Comparison of ENCODE assay signal across 11 cellular contexts in genomic region chr4:56828784-56829535, GRCh38. TPM values are rescaled to one million over a fixed set of nuclear protein-coding genes. Genes with fewer than 3 reads are reported as not detected.
DNase-seq lines count a peak whose midpoint lies in the region; ATAC-seq and TF ChIP-seq lines count a peak whose summit lies in the region.
"Had no signal": no experiment of that assay in that cellular context is flagged by ENCODE, and none has a peak within 500 bp of the region (broad histone marks: within the 10 kb centered on the region; RNA-seq: fewer than 3 reads in every experiment).

No MANE protein-coding gene starts in this region.

- H3K4me1 ChIP-seq in DND-41 (ENCODE audit: insufficient read depth, low read length) (no peaks in the 10 kb centered on the region), mesendoderm (ENCODE audit: control insufficient read depth, low read depth, low read length) (no peaks in the 10 kb centered on the region)

- H3K4ac ChIP-seq in mesendoderm (ENCODE audit: low read depth, low read length), result no peak overlapping the region

- no peak overlapping the region for H2BK15ac ChIP-seq in mesendoderm (replicated peaks; ENCODE audit: low read depth)

- H3K9me3 ChIP-seq in DND-41 (ENCODE audit: insufficient read depth, low read length, severe bottlenecking), result peaks cover 3% of the 10 kb centered on the region
- H3K9me3 ChIP-seq: MG63 had no signal

- ATAC-seq in DND-41 (ENCODE audit: insufficient read depth, low read depth) (peak; percentile 47; the same call in 2 of the 3 replicates), GM19438 (IDR thresholded peaks at IDR 0.05; ENCODE audit: low read depth, unreplicated experiment) (peak; percentile 77), HG03159 (IDR thresholded peaks at IDR 0.05; ENCODE audit: unreplicated experiment) (peak; percentile 68)
- no peak for ATAC-seq in activated naive CD8-positive, alpha-beta T cell treated with anti-CD3 and anti-CD28 coated beads, Interleukin-2, amount 50 U/mL, for 24 hours
- ATAC-seq: HCT116 had no signal

- H2BK5ac ChIP-seq in mesendoderm (ENCODE audit: low read length), result no peak overlapping the region

- TF ChIP-seq CTCF in DND-41 (IDR thresholded peaks at IDR 0.05; ENCODE audit: borderline replicate concordance, extremely low read depth, low read length, poor library complexity, severe bottlenecking), result no peak

- no peaks in the 10 kb centered on the region for H3K27me3 Mint-ChIP-seq in activated naive CD8-positive, alpha-beta T cell treated with anti-CD3 and anti-CD28 coated beads, Interleukin-2, amount 50 U/mL, for 24 hours

- DNase-seq in DND-41 (no peak), mesendoderm (no peak), NCI-H748 (lab: John Stamatoyannopoulos, UW; ENCODE audit: unreplicated experiment) (no peak)
- no peak for DNase-seq in activated naive CD8-positive, alpha-beta T cell treated with anti-CD3 and anti-CD28 coated beads, Interleukin-2, amount 50 U/mL, for 24 hours
- no peak for DNase-seq in stimulated activated CD4-positive, alpha-beta T cell treated with anti-CD3 and anti-CD28 coated beads, Interleukin-1b, Interleukin-23, amount 100 ng/mL, for 48 hours
- DNase-seq in activated naive CD4-positive, alpha-beta T cell (lab: John Stamatoyannopoulos, UW), result no peak
- DNase-seq: activated T-cell treated with anti-CD3 and anti-CD28 coated beads, Interleukin-2, amount 50 U/mL, for 72 hours; MG63 had no signal

- no peaks in the 10 kb centered on the region for H3K27me3 ChIP-seq in DND-41 (ENCODE audit: insufficient read depth, low read length, poor library complexity)
- no peaks in the 10 kb centered on the region for H3K27me3 ChIP-seq in mesendoderm (ENCODE audit: insufficient read depth, low read length, poor library complexity)
- H3K27me3 ChIP-seq: MG63 had no signal

- H2BK120ac ChIP-seq in mesendoderm (ENCODE audit: low read depth, low read length), result no peak overlapping the region

- WGBS in mesendoderm (ENCODE audit: extremely low coverage, insufficient coverage, low lambda C conversion rate), result no CpG with 5 or more reads among the region's 1 CpG

- H3K27ac ChIP-seq in DND-41 (ENCODE audit: low read length) (no peak overlapping the region), mesendoderm (ENCODE audit: low read depth, low read length) (no peak overlapping the region)

- H3K4me3 ChIP-seq in DND-41 (ENCODE audit: low read depth in 1 of 2, low read length in 2 of 2) (no peak overlapping the region), mesendoderm (ENCODE audit: low read length) (no peak overlapping the region)
- H3K4me3 ChIP-seq: MG63 had no signal

- no peak overlapping the region for H3K23ac ChIP-seq in mesendoderm (ENCODE audit: low read length)

- H3K27ac Mint-ChIP-seq in activated naive CD8-positive, alpha-beta T cell treated with anti-CD3 and anti-CD28 coated beads, Interleukin-2, amount 50 U/mL, for 24 hours, result peak overlapping the region; percentile 31
- H3K27ac Mint-ChIP-seq: activated T-cell treated with anti-CD3 and anti-CD28 coated beads, Interleukin-2, amount 50 U/mL, for 72 hours had no signal

- H4K20me1 ChIP-seq in DND-41 (ENCODE audit: insufficient read depth, low read length), result no peaks in the 10 kb centered on the region

- H4K5ac ChIP-seq in mesendoderm (ENCODE audit: low read length), result no peak overlapping the region

- H3K9me3 Mint-ChIP-seq in activated naive CD8-positive, alpha-beta T cell treated with anti-CD3 and anti-CD28 coated beads, Interleukin-2, amount 50 U/mL, for 24 hours, result no peaks in the 10 kb centered on the region
- H3K9me3 Mint-ChIP-seq: activated T-cell treated with anti-CD3 and anti-CD28 coated beads, Interleukin-2, amount 50 U/mL, for 72 hours had no signal

- no peak overlapping the region for H3K18ac ChIP-seq in mesendoderm (ENCODE audit: low read length)

- H3K36me3 ChIP-seq in DND-41 (ENCODE audit: insufficient read depth, low read length) (no peaks in the 10 kb centered on the region), mesendoderm (ENCODE audit: control insufficient read depth, insufficient read depth, low read length) (no peaks in the 10 kb centered on the region)
- H3K36me3 ChIP-seq: MG63 had no signal

- H3K4me1 Mint-ChIP-seq in activated naive CD8-positive, alpha-beta T cell treated with anti-CD3 and anti-CD28 coated beads, Interleukin-2, amount 50 U/mL, for 24 hours, result peaks cover 27% of the 10 kb centered on the region

- no peak overlapping the region for H3K56ac ChIP-seq in mesendoderm (ENCODE audit: low read length)

- H3K9ac ChIP-seq in DND-41 (ENCODE audit: low read depth, low read length), result no peak overlapping the region
- no peak overlapping the region for H3K9ac ChIP-seq in mesendoderm (ENCODE audit: low read length)

- no peak overlapping the region for H3K4me3 Mint-ChIP-seq in activated naive CD8-positive, alpha-beta T cell treated with anti-CD3 and anti-CD28 coated beads, Interleukin-2, amount 50 U/mL, for 24 hours

- H3K79me1 ChIP-seq in mesendoderm (ENCODE audit: low read length), result no peaks in the 10 kb centered on the region

- H2AFZ ChIP-seq in DND-41 (ENCODE audit: low read depth, low read length), result no peak overlapping the region

- no peaks in the 10 kb centered on the region for H3K36me3 Mint-ChIP-seq in activated naive CD8-positive, alpha-beta T cell treated with anti-CD3 and anti-CD28 coated beads, Interleukin-2, amount 50 U/mL, for 24 hours (ENCODE audit: low read depth)

- H4K8ac ChIP-seq in mesendoderm (ENCODE audit: low read depth, low read length), result no peak overlapping the region

- no peak overlapping the region for H3K4me2 ChIP-seq in DND-41 (ENCODE audit: insufficient read depth, low read length)
- no peak overlapping the region for H3K4me2 ChIP-seq in mesendoderm (ENCODE audit: low read length)

- H3K79me2 ChIP-seq in DND-41 (ENCODE audit: insufficient read depth, low read length) (no peaks in the 10 kb centered on the region), mesendoderm (ENCODE audit: control insufficient read depth, insufficient read depth, low read length) (no peaks in the 10 kb centered on the region)

- H2AK5ac ChIP-seq in mesendoderm (ENCODE audit: low read length), result no peak overlapping the region

RNA-seq across cellular contexts. Expression of gene SPINK2, which starts 7.5 kb away (rescaled TPM):
- polyA plus RNA-seq in mesendoderm (2013, experiment 1 of 2), result 1.3 TPM
- polyA plus RNA-seq in mesendoderm (2013, experiment 2 of 2), result 1.1 TPM
